24 cellular contexts compared by ENCODE assay signal in the genomic region with DNA sequence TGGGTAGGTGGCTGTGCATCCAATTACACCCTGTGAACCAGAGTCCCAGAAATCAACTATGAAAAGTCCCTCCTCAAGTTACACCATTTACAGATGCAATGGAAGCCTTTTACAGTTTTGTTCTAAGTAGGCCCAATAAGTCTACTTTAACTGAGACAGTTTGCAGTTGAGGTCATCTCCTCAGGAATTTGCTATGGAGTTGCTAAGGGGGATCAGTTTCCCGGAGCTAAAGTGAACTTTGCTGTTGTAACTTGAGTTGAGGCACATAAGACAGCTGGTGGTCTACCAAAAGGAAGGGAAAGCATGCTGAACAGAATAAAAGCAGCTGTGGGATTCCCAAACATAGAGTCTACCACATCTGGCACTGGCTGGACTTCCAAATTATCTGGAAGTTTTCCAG.
"Had no signal": no experiment of that assay in that cellular context is flagged by ENCODE, and none has a peak within 500 bp of the region (broad histone marks: within the 10 kb centered on the region; RNA-seq: fewer than 3 reads in every experiment).

No MANE protein-coding gene starts in this region.

- DNase-seq: activated CD4-positive, alpha-beta T cell treated with anti-CD3 and anti-CD28 coated beads for 4 hours; activated CD4-positive, alpha-beta T cell treated with anti-CD3 and anti-CD28 coated beads, Interleukin-2, amount 50 U/mL, for 4 hours; activated CD4-positive, CD25-positive, alpha-beta regulatory T cell; activated CD8-positive, alpha-beta memory T cell treated with anti-CD3 and anti-CD28 coated beads for 24 hours; activated effector memory CD4-positive, alpha-beta T cell treated with Interleukin-2 at 50 U/mL for 16 hours; activated naive CD4-positive, alpha-beta T cell treated with Interleukin-2 at 50 U/mL for 16 hours; anterior cingulate cortex; endodermal cell; foreskin fibroblast; head of caudate nucleus; hippocampal formation; left cardiac atrium; mammary epithelial cell; naive B cell; right cardiac atrium; stimulated activated CD4-positive, alpha-beta T cell treated with anti-CD3 and anti-CD28 coated beads, Interleukin-2, amount 100 ng/mL, for 48 hours; stimulated activated naive CD4-positive, alpha-beta T cell treated with Interleukin-2 at 50 U/mL for 16 hours; testis; transverse colon had no signal

- H3K4me1 ChIP-seq: parathyroid adenoma, testis, transverse colon had no signal

- H3K27me3 Mint-ChIP-seq: activated naive CD8-positive, alpha-beta T cell; central memory CD8-positive, alpha-beta T cell; dendritic cell treated with granulocyte-macrophage colony-stimulating factor and Interleukin-4, amounts not matched to agents 40 ng/mL and 50 ng/mL, for 4 days had no signal

- H3K4me3 ChIP-seq: testis, transverse colon had no signal

- ATAC-seq: esophagus mucosa, left cardiac atrium, right cardiac atrium had no signal

- H3K4me3 Mint-ChIP-seq: activated naive CD8-positive, alpha-beta T cell; central memory CD8-positive, alpha-beta T cell; dendritic cell treated with granulocyte-macrophage colony-stimulating factor and Interleukin-4, amounts not matched to agents 40 ng/mL and 50 ng/mL, for 4 days; endodermal cell; naive B cell had no signal

- H3K36me3 ChIP-seq: transverse colon had no signal

- H3K27ac Mint-ChIP-seq: activated naive CD8-positive, alpha-beta T cell; dendritic cell treated with granulocyte-macrophage colony-stimulating factor and Interleukin-4, amounts not matched to agents 40 ng/mL and 50 ng/mL, for 4 days; endodermal cell had no signal

- H3K27me3 ChIP-seq: testis, transverse colon had no signal

- H3K9me3 ChIP-seq: testis, transverse colon had no signal

- H3K4me1 Mint-ChIP-seq: central memory CD8-positive, alpha-beta T cell; endodermal cell; naive B cell had no signal

- H3K36me3 Mint-ChIP-seq: activated naive CD8-positive, alpha-beta T cell; naive B cell had no signal

- H3K9me3 Mint-ChIP-seq: central memory CD8-positive, alpha-beta T cell; dendritic cell treated with granulocyte-macrophage colony-stimulating factor and Interleukin-4, amounts not matched to agents 40 ng/mL and 50 ng/mL, for 4 days; endodermal cell; naive B cell had no signal

- H3K27ac ChIP-seq: parathyroid adenoma, testis, transverse colon had no signal
